Comparison of ENCODE assay signal across 9 cellular contexts in genomic region chr16:17301593-17302135, GRCh38.
DNase-seq lines count a peak whose midpoint lies in the region; ATAC-seq and TF ChIP-seq lines count a peak whose summit lies in the region.
"Had no signal": no experiment of that assay in that cellular context is flagged by ENCODE, and none has a peak within 500 bp of the region (broad histone marks: within the 10 kb centered on the region; RNA-seq: fewer than 3 reads in every experiment).

No MANE protein-coding gene starts in this region.

- peak; percentile 28 for DNase-seq in SIG-M5 treated with dmso at 0.1 percent for 504 hours (lab: John Stamatoyannopoulos, UW; ENCODE audit: unreplicated experiment)
- DNase-seq in SIG-M5 (lab: John Stamatoyannopoulos, UW): no peak
- DNase-seq in NCI-H1694 treated with DMSO at 0.1 percent for 48 hours (lab: John Stamatoyannopoulos, UW): peak; percentile 18
- peak; percentile 84 for DNase-seq in spleen
- DNase-seq in 8988T: no peak
- no peak for DNase-seq in cerebellar cortex (ENCODE audit: low spot score)
- DNase-seq in glomerular visceral epithelial cell (ENCODE audit: extremely low spot score): no peak

- H3K4me3 ChIP-seq in spleen: no peak overlapping the region
- H3K4me3 ChIP-seq: skin epidermis had no signal

- intact Hi-C loops in spleen (cut with DNase I; ENCODE audit: low total_unique reads): no loop called here

- peak overlapping the region in 7 of 8 donors; percentile 13 to 71 (median 62) for H3K27ac ChIP-seq in spleen

- 50 to 64% (median 61%) methylated on average over 9 to 10 of the region's 10 CpGs for WGBS in spleen, 5 donors

- H3K9me3 ChIP-seq in spleen: no peaks in the 10 kb centered on the region

- peak; percentile 81 for ATAC-seq in HG02763 (IDR thresholded peaks at IDR 0.05; ENCODE audit: unreplicated experiment)

- H3K4me1 ChIP-seq in spleen: peaks cover 3 to 76% (median 47%) of the 10 kb centered on the region in 6 donors

- TF ChIP-seq CTCF in spleen (IDR thresholded peaks at IDR 0.05 in 8 of 11, conservative IDR thresholded peaks at IDR 0.05 in 3 of 11): no peak

- no peaks in the 10 kb centered on the region for H3K27me3 ChIP-seq in spleen (replicated peaks in 1 of 7)

- H3K36me3 ChIP-seq in spleen: no peaks in the 10 kb centered on the region

- no peak for TF ChIP-seq POLR2A in spleen (IDR thresholded peaks at IDR 0.05)

Comparison
In these comparisons a context has a peak if more than half of its experiments do, and no peak if none do; other contexts are left out.
1. DNase-seq: peak in SIG-M5 treated with dmso at 0.1 percent for 504 hours (single experiment), NCI-H1694 treated with DMSO at 0.1 percent for 48 hours (single experiment) and spleen (single experiment); none in SIG-M5 (single experiment), 8988T (single experiment), cerebellar cortex (single experiment) and glomerular visceral epithelial cell (single experiment).